Comparison of ENCODE assay signal across 8 cellular contexts in the genomic region with DNA sequence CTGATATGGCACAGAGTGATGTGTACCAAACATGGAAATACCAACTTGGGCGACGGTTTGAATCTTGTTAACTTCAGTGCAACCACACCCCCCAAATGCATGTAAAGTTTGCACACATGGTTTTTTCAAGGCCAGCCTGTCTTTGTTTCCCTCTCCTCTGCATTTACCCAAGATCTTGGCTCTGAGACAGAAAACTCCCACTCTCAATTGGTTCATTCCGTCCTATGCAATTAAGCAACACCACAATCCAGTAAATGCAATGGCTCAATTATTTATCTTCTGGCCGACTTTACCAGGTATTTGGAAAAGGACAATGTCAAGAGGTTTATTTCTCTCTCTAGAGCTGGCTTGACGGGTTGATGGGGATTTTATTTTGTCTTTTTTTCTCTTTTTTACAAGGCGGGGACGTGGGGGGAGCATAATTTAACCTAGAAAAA. TPM values are rescaled to one million over a fixed set of nuclear protein-coding genes. Genes with fewer than 3 reads are reported as not detected.
DNase-seq lines count a peak whose midpoint lies in the region; ATAC-seq lines count a peak whose summit lies in the region.

No MANE protein-coding gene starts in this region.

- H3K4me1 ChIP-seq in ectodermal cell (ENCODE audit: control insufficient read depth, insufficient read depth, low read length) (no peaks in the 10 kb centered on the region), muscle layer of duodenum (ENCODE audit: control insufficient read depth in 1 of 2, insufficient read depth in 2 of 2, low read length in 2 of 2) (peaks cover 11 to 25% of the 10 kb centered on the region in 2 donors)

- H3K27me3 ChIP-seq in ectodermal cell (ENCODE audit: control insufficient read depth, insufficient read depth, low read length, poor library complexity, severe bottlenecking), result no peaks in the 10 kb centered on the region
- no peaks in the 10 kb centered on the region for H3K27me3 ChIP-seq in muscle layer of duodenum (ENCODE audit: low read depth, low read length)

- ATAC-seq in GM19397 (IDR thresholded peaks at IDR 0.05; ENCODE audit: unreplicated experiment) (no peak), HG02623 (IDR thresholded peaks at IDR 0.05; ENCODE audit: unreplicated experiment) (no peak)

- H3K27ac ChIP-seq in ectodermal cell (ENCODE audit: insufficient read depth, low read depth, low read length, poor library complexity, severe bottlenecking) (no peak overlapping the region), muscle layer of duodenum (ENCODE audit: low read length) (peak overlapping the region; percentile 96)

- H3K4me3 ChIP-seq in ectodermal cell (ENCODE audit: insufficient read depth, low read depth, low read length), result peak overlapping the region; percentile 89
- peak overlapping the region; percentile 84 to 96 for H3K4me3 ChIP-seq in muscle layer of duodenum (ENCODE audit: low read depth in 1 of 2, low read length in 2 of 2)

- no peaks in the 10 kb centered on the region for H3K9me3 ChIP-seq in ectodermal cell (ENCODE audit: control insufficient read depth, low read length)
- H3K9me3 ChIP-seq in muscle layer of duodenum (ENCODE audit: control insufficient read depth in 1 of 2, low read length in 2 of 2), result no peaks in the 10 kb centered on the region

- H3K36me3 ChIP-seq in ectodermal cell (ENCODE audit: control insufficient read depth, insufficient read depth, low read length) (no peaks in the 10 kb centered on the region), muscle layer of duodenum (ENCODE audit: control insufficient read depth in 1 of 2, insufficient read depth in 2 of 2, low read length in 2 of 2) (peaks cover 0 to 10% of the 10 kb centered on the region in 2 donors)

- DNase-seq in activated naive CD4-positive, alpha-beta T cell treated with Interleukin-2 at 50 U/mL for 16 hours, result peak; percentile 14
- no peak for DNase-seq in activated naive CD4-positive, alpha-beta T cell (lab: John Stamatoyannopoulos, UW)
- DNase-seq in RPMI7951 (ENCODE audit: low read depth), result peak; percentile 48
- no peak for DNase-seq in COLO668 (lab: John Stamatoyannopoulos, UW; ENCODE audit: unreplicated experiment)

- 7 to 8% methylated on average over 6 to 7 of the region's 7 CpGs for WGBS in ectodermal cell, 2 experiments

RNA-seq across cellular contexts. Expression of a gene that starts 1.0 kb away (rescaled TPM):
- total RNA-seq in RPMI7951 (2014; rRNA removed; shearing (Covaris generic)), result 40.6 and 44.6 TPM in 2 replicates
- polyA plus RNA-seq in ectodermal cell (2013, experiment 1 of 4), result 41.9 TPM
- polyA plus RNA-seq in ectodermal cell (2013, experiment 2 of 4), result 49.4 TPM
- 33.1 TPM for polyA plus RNA-seq in ectodermal cell (2013, experiment 3 of 4)
- polyA plus RNA-seq in ectodermal cell (2013, experiment 4 of 4), result 34.9 TPM

RNA-seq across cellular contexts. Expression of a gene that starts 35.8 kb away (rescaled TPM):
- 135 and 217 TPM in 2 replicates for total RNA-seq in RPMI7951 (2014; rRNA removed; shearing (Covaris generic))
- 34.5 TPM for polyA plus RNA-seq in ectodermal cell (2013, experiment 1 of 4)
- polyA plus RNA-seq in ectodermal cell (2013, experiment 2 of 4), result 34.8 TPM
- polyA plus RNA-seq in ectodermal cell (2013, experiment 3 of 4), result 23.3 TPM
- polyA plus RNA-seq in ectodermal cell (2013, experiment 4 of 4), result 23.8 TPM

Comparison
In these comparisons a context has a peak if more than half of its experiments do, and no peak if none do; other contexts are left out.
1. DNase-seq: peak in activated naive CD4-positive, alpha-beta T cell treated with Interleukin-2 at 50 U/mL for 16 hours (single experiment) and RPMI7951 (single experiment); none in activated naive CD4-positive, alpha-beta T cell (0 of 4) and COLO668 (single experiment).